19 cellular contexts compared by ENCODE assay signal in the genomic region with DNA sequence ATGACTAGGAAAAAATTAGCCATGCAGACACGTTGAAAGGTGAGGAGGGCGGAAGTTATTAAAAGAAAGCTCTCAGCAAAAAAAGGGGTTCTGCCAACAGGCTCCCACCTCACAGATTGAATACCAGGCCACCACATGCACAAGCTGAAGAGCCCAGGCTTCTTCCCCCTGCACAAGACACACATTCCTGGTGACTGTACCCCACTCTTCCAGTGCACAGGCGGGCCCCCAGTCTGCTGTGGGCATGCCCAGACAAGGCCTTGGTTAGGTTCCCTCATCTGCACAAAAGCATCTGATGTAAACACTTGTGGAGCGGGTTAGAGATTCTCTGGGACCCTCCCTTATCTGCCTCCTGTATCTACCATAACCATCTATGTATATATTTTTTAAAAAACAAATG.
DNase-seq lines count a peak whose midpoint lies in the region; FAIRE-seq and TF ChIP-seq lines count a peak whose summit lies in the region.
"Had no signal": no experiment of that assay in that cellular context is flagged by ENCODE, and none has a peak within 500 bp of the region (broad histone marks: within the 10 kb centered on the region; RNA-seq: fewer than 3 reads in every experiment).

No MANE protein-coding gene starts in this region.

- H3K4me3 Mint-ChIP-seq in activated T-cell treated with anti-CD3 and anti-CD28 coated beads, Interleukin-2, amount 50 U/mL, for 24 hours = no peak overlapping the region
- H3K4me3 Mint-ChIP-seq in HFFc6 = no peak overlapping the region
- H3K4me3 Mint-ChIP-seq: CD8-positive, alpha-beta T cell had no signal

- H3K9ac ChIP-seq in HUES6 (ENCODE audit: low read length) (no peak overlapping the region), endothelial cell of umbilical vein (replicated peaks; ENCODE audit: extremely low read depth, insufficient read depth, low read length) (no peak overlapping the region)
- H3K9ac ChIP-seq: BLaER1, GM23248 had no signal

- H3K4me1 Mint-ChIP-seq in activated T-cell treated with anti-CD3 and anti-CD28 coated beads, Interleukin-2, amount 50 U/mL, for 24 hours (ENCODE audit: low read depth) = peaks cover 21% of the 10 kb centered on the region
- peaks cover 23% of the 10 kb centered on the region for H3K4me1 Mint-ChIP-seq in HFFc6 (ENCODE audit: low read depth)

- CTCF ChIA-PET in endothelial cell of umbilical vein (lab: Charles Lee) = interaction anchor here (0.6 to 1.0 kb wide), 2 partner anchors 13 to 298 kb away, joined by 3 read pairs; no protein-coding TSS in a partner anchor

- H2AFZ ChIP-seq in endothelial cell of umbilical vein (ENCODE audit: low read depth, low read length) = no peak overlapping the region
- H2AFZ ChIP-seq: GM23248 had no signal

- H3K36me3 Mint-ChIP-seq in activated T-cell treated with anti-CD3 and anti-CD28 coated beads, Interleukin-2, amount 50 U/mL, for 24 hours (ENCODE audit: low read depth) = peaks cover 90% of the 10 kb centered on the region
- H3K36me3 Mint-ChIP-seq in HFFc6 (ENCODE audit: low read depth) = peaks cover 75% of the 10 kb centered on the region

- intact Hi-C loops in endothelial cell of umbilical vein (cut with micrococcal nuclease) = no loop called here

- POLR2A ChIA-PET in endothelial cell of umbilical vein (lab: Charles Lee) = no interaction called here

- dilution Hi-C loops in endothelial cell of umbilical vein (cut with MboI; ENCODE audit: extremely low pct_ligation_motif_present, low sequenced_read_pairs) = no loop called here

- TF ChIP-seq POLR2A in endothelial cell of umbilical vein (IDR thresholded peaks at IDR 0.05; ENCODE audit: low read depth, low read length) = no peak

- no peak for DNase-seq in activated T-cell treated with anti-CD3 and anti-CD28 coated beads, Interleukin-2, amount 50 U/mL, for 24 hours
- DNase-seq in activated T-cell treated with anti-CD3 and anti-CD28 coated beads, Interleukin-2, amount 50 U/mL, for 48 hours = no peak
- DNase-seq in endothelial cell of umbilical vein (ENCODE audit: low read depth, low spot score) (no peak), AML-193 (lab: John Stamatoyannopoulos, UW) (no peak), HFFc6 (no peak), NCI-H1417 (lab: John Stamatoyannopoulos, UW) (no peak)
- DNase-seq: 8988T; CD8-positive, alpha-beta T cell; Karpas-422; MM.1S; NCI-H1092 treated with DMSO at 0.1 percent for 48 hours; NCI-H1694 treated with DMSO at 0.1 percent for 48 hours; NCI-H345; NCI-H69; SIG-M5 had no signal

- TF ChIP-seq CTCF in endothelial cell of umbilical vein (IDR thresholded peaks at IDR 0.05; ENCODE audit: extremely low read depth in 1 of 2, insufficient read depth in 1 of 2, low read depth in 1 of 2, low read length in 2 of 2) (no peak), HFFc6 (IDR thresholded peaks at IDR 0.05) (no peak)

- FAIRE-seq in endothelial cell of umbilical vein (lab: Jason Lieb, UNC) = no peak

- peaks cover 15% of the 10 kb centered on the region for H3K79me2 ChIP-seq in endothelial cell of umbilical vein (ENCODE audit: control insufficient read depth, insufficient read depth, low read length)

- no peak overlapping the region for H3K4me2 ChIP-seq in endothelial cell of umbilical vein (ENCODE audit: insufficient read depth, low read length)
- H3K4me2 ChIP-seq: BLaER1 had no signal

- H3K27me3 ChIP-seq in HUES6 (ENCODE audit: control insufficient read depth, insufficient read depth, low read length) (no peaks in the 10 kb centered on the region), endothelial cell of umbilical vein (ENCODE audit: control insufficient read depth in 2 of 2, insufficient read depth in 2 of 2, low read length in 2 of 2) (no peaks in the 10 kb centered on the region)
- H3K27me3 ChIP-seq: BLaER1 had no signal

- peaks cover 32% of the 10 kb centered on the region for H3K9me3 Mint-ChIP-seq in activated T-cell treated with anti-CD3 and anti-CD28 coated beads, Interleukin-2, amount 50 U/mL, for 24 hours
- peaks cover 27% of the 10 kb centered on the region for H3K9me3 Mint-ChIP-seq in HFFc6

- H3K4me1 ChIP-seq in HUES6 (ENCODE audit: control insufficient read depth, insufficient read depth, low read length) (no peaks in the 10 kb centered on the region), endothelial cell of umbilical vein (ENCODE audit: control insufficient read depth, extremely low read depth, insufficient read depth, low read length) (peaks cover 15% of the 10 kb centered on the region), mesodermal cell (ENCODE audit: control insufficient read depth, insufficient read depth, low read length, poor library complexity, severe bottlenecking) (peaks cover 14% of the 10 kb centered on the region)
- H3K4me1 ChIP-seq: BLaER1 had no signal

- no peaks in the 10 kb centered on the region for H3K27me3 Mint-ChIP-seq in activated T-cell treated with anti-CD3 and anti-CD28 coated beads, Interleukin-2, amount 50 U/mL, for 24 hours
- H3K27me3 Mint-ChIP-seq in HFFc6 (ENCODE audit: insufficient read depth) = no peaks in the 10 kb centered on the region

- 100% methylated on average over 2 of the region's 4 CpGs; no CpG with 5 or more reads in 1 of the 2 experiments for WGBS in mesodermal cell (ENCODE audit: insufficient coverage in 2 of 2), 2 experiments

- H3K9me3 ChIP-seq in HUES6 (ENCODE audit: control insufficient read depth, insufficient read depth, low read depth, low read length) = peaks cover 2% of the 10 kb centered on the region; the same call in 1 of the 2 replicates
- peaks cover 2% of the 10 kb centered on the region for H3K9me3 ChIP-seq in endothelial cell of umbilical vein (replicated peaks; ENCODE audit: control insufficient read depth, insufficient read depth, low read length)
- H3K9me3 ChIP-seq in mesodermal cell (ENCODE audit: control insufficient read depth, low read length) = peaks cover 8% of the 10 kb centered on the region

- BruUV-seq in endothelial cell of umbilical vein (replicated peaks; lab: Mats Ljungman, UMichigan) = no TSS peak

- H3K36me3 ChIP-seq in HUES6 (ENCODE audit: control insufficient read depth, insufficient read depth, low read length) = peaks cover 7% of the 10 kb centered on the region; the same call in 1 of the 2 replicates
- peaks cover 0 to 6% of the 10 kb centered on the region in 2 experiments for H3K36me3 ChIP-seq in endothelial cell of umbilical vein (ENCODE audit: control insufficient read depth in 2 of 2, extremely low read depth in 1 of 2, insufficient read depth in 2 of 2, low read length in 2 of 2)
- peaks cover 30% of the 10 kb centered on the region for H3K36me3 ChIP-seq in mesodermal cell (ENCODE audit: control insufficient read depth, insufficient read depth, low read length)

- H3K4me3 ChIP-seq in HUES6 (ENCODE audit: low read depth, low read length) = no peak overlapping the region
- H3K4me3 ChIP-seq in endothelial cell of umbilical vein (replicated peaks in 1 of 3; ENCODE audit: insufficient read depth in 1 of 3, low read depth in 1 of 3, low read length in 3 of 3) = no peak overlapping the region
- no peak overlapping the region for H3K4me3 ChIP-seq in mesodermal cell (ENCODE audit: extremely low read depth, insufficient read depth, low read length, poor library complexity, severe bottlenecking)
- H3K4me3 ChIP-seq: BLaER1, GM23248 had no signal

- H3K27ac ChIP-seq in HUES6 (ENCODE audit: low read depth, low read length) (peak overlapping the region; percentile 68), endothelial cell of umbilical vein (ENCODE audit: insufficient read depth, low read depth, low read length) (peak overlapping the region; percentile 61), mesodermal cell (ENCODE audit: low read depth, low read length, severe bottlenecking) (peak overlapping the region; percentile 60)
- H3K27ac ChIP-seq: BLaER1, GM23248 had no signal

- H4K20me1 ChIP-seq in endothelial cell of umbilical vein (replicated peaks; ENCODE audit: control insufficient read depth, extremely low read depth, insufficient read depth, low read length) = no peaks in the 10 kb centered on the region
- H4K20me1 ChIP-seq: BLaER1 had no signal

- peak overlapping the region; percentile 42 for H3K27ac Mint-ChIP-seq in activated T-cell treated with anti-CD3 and anti-CD28 coated beads, Interleukin-2, amount 50 U/mL, for 24 hours
- no peak overlapping the region for H3K27ac Mint-ChIP-seq in HFFc6
- H3K27ac Mint-ChIP-seq: CD8-positive, alpha-beta T cell had no signal

- H3K9me1 ChIP-seq in endothelial cell of umbilical vein (replicated peaks; ENCODE audit: control insufficient read depth, extremely low read depth, insufficient read depth, low read length) = no peaks in the 10 kb centered on the region

TF ChIP-seq in endothelial cell of umbilical vein, 7 proteins besides CTCF, POLR2A, EP300 and RAD21:
- TF ChIP-seq, protein P1, sequence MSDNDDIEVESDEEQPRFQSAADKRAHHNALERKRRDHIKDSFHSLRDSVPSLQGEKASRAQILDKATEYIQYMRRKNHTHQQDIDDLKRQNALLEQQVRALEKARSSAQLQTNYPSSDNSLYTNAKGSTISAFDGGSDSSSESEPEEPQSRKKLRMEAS (IDR thresholded peaks at IDR 0.05; ENCODE audit: insufficient read depth, insufficient read length) = no peak
- TF ChIP-seq GATA2 (IDR thresholded peaks at IDR 0.05; ENCODE audit: insufficient read depth, insufficient read length, low read depth, low read length) (no peak), POLR2AphosphoS5 (IDR thresholded peaks at IDR 0.05; ENCODE audit: insufficient read depth, low read depth, low read length) (no peak), MYC (IDR thresholded peaks at IDR 0.05; ENCODE audit: low read depth, low read length) (no peak), JUN (IDR thresholded peaks at IDR 0.05; ENCODE audit: borderline replicate concordance, insufficient read depth, insufficient read length, low read depth) (no peak), FOS (IDR thresholded peaks at IDR 0.05; ENCODE audit: borderline replicate concordance, insufficient read depth, low read length) (no peak), EZH2 (IDR thresholded peaks at IDR 0.05; ENCODE audit: borderline replicate concordance, low read depth, low read length, severe bottlenecking) (no peak)
